10 cellular contexts compared by ENCODE assay signal in the genomic region with DNA sequence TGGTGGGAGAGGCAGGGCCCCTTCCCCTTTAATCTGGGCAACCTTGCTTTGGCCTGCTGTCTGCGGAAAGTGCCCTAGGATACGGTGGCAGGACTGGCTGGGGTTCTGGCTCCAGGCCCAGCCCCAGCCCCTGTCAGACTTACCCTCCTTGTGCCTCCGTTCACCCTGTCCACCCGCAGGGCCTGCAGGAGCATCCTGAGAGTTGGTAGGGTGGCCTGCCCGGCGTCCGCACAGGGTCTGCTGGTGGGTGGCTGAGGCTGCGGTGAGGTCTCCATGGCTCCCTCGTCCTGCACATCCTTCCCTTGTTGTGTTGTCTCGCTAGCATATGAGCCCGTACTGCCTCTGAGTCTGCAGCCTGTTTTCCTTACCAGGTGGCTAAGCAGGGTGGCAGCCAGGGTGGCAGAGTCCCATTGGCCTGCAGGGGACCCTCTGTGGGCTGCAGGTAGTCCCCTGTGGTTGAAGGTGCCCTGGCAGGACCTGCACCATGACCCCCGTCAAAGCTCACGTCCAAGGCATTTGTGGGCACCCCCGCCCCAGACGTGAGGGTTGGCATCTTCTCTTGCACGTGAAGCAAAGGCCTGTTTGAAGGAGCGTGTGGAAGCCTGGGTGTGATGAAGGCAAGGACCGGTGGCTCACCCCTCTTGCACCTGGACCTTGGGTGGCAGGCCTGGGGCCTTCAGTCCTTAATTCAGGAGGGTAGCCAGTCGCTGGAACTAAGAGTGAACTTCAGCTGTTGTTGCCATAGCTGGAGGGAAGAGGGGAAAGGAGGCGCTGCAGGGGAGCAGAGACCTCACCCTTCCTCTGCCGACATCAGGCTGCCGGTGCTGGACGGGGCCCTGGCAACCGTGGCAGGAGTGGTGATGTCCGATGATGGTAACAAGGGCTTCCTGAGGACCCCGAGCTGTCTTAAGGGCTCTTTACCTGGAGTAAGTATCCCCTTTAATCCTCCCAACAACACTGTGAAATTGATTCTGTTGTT.
DNase-seq lines count a peak whose midpoint lies in the region; ATAC-seq and TF ChIP-seq lines count a peak whose summit lies in the region.
"Had no signal": no experiment of that assay in that cellular context is flagged by ENCODE, and none has a peak within 500 bp of the region (broad histone marks: within the 10 kb centered on the region; RNA-seq: fewer than 3 reads in every experiment).

No MANE protein-coding gene starts in this region.

- H3K4me3 Mint-ChIP-seq in activated naive CD8-positive, alpha-beta T cell treated with anti-CD3 and anti-CD28 coated beads for 36 hours = peak overlapping the region; percentile 92
- peak overlapping the region in 7 of 8 donors; percentile 59 to 89 (median 69) for H3K4me3 Mint-ChIP-seq in naive B cell

- H3K9me3 ChIP-seq in left ventricle myocardium inferior (replicated peaks) (no peaks in the 10 kb centered on the region), vagina (no peaks in the 10 kb centered on the region)
- H3K9me3 ChIP-seq: Caco-2 had no signal

- peaks cover 10% of the 10 kb centered on the region for H3K36me3 Mint-ChIP-seq in activated naive CD8-positive, alpha-beta T cell treated with anti-CD3 and anti-CD28 coated beads for 36 hours
- no peaks in the 10 kb centered on the region for H3K36me3 Mint-ChIP-seq in naive B cell

- H3K27ac Mint-ChIP-seq in activated naive CD8-positive, alpha-beta T cell treated with anti-CD3 and anti-CD28 coated beads for 36 hours = peak overlapping the region; percentile 97
- H3K27ac Mint-ChIP-seq in naive B cell = peak overlapping the region; percentile 41 to 97 (median 91)

- H3K27ac ChIP-seq in left ventricle myocardium inferior (replicated peaks) = peak overlapping the region; percentile 76
- peak overlapping the region; percentile 81 for H3K27ac ChIP-seq in vagina

- no peaks in the 10 kb centered on the region for H3K27me3 Mint-ChIP-seq in activated naive CD8-positive, alpha-beta T cell treated with anti-CD3 and anti-CD28 coated beads for 36 hours
- no peaks in the 10 kb centered on the region for H3K27me3 Mint-ChIP-seq in naive B cell

- no peaks in the 10 kb centered on the region for H3K9me3 Mint-ChIP-seq in activated naive CD8-positive, alpha-beta T cell treated with anti-CD3 and anti-CD28 coated beads for 36 hours
- no peaks in the 10 kb centered on the region for H3K9me3 Mint-ChIP-seq in naive B cell

- peak overlapping the region; percentile 35 for H3K4me3 ChIP-seq in left ventricle myocardium inferior
- peak overlapping the region; percentile 1 to 30 for H3K4me3 ChIP-seq in vagina

- H3K27me3 ChIP-seq in left ventricle myocardium inferior (ENCODE audit: low read depth) (no peaks in the 10 kb centered on the region), vagina (no peaks in the 10 kb centered on the region)

- ATAC-seq in left cardiac atrium (no peak), naive B cell (ENCODE audit: low read depth in 2 of 2) (no peak)
- no peak for ATAC-seq in activated CD4-positive, CD25-positive, alpha-beta regulatory T cell treated with anti-CD3 and anti-CD28 coated beads, Interleukin-2, amount 50 U/mL, for 24 hours

- H3K36me3 ChIP-seq in left ventricle myocardium inferior = no peaks in the 10 kb centered on the region
- H3K36me3 ChIP-seq in vagina = no peaks in the 10 kb centered on the region

- TF ChIP-seq CTCF in left ventricle myocardium inferior (IDR thresholded peaks at IDR 0.05; ENCODE audit: borderline replicate concordance) (no peak), vagina (IDR thresholded peaks at IDR 0.05) (no peak)

- no peak for DNase-seq in left ventricle myocardium inferior
- no peak for DNase-seq in left cardiac atrium
- no peak for DNase-seq in activated naive CD8-positive, alpha-beta T cell treated with anti-CD3 and anti-CD28 coated beads for 36 hours
- no peak for DNase-seq in naive B cell
- DNase-seq in vagina (ENCODE audit: extremely low spot score in 2 of 2) = no peak
- no peak for DNase-seq in NCI-H1417 (lab: John Stamatoyannopoulos, UW)
- DNase-seq in ureter (ENCODE audit: low spot score) = no peak
- DNase-seq: Caco-2, MV-4-11 had no signal

- H3K4me1 ChIP-seq in left ventricle myocardium inferior (peaks cover 98% of the 10 kb centered on the region), vagina (peaks cover 100% of the 10 kb centered on the region)

- no peak for TF ChIP-seq POLR2A in vagina (IDR thresholded peaks at IDR 0.05)

- H3K4me1 Mint-ChIP-seq in activated naive CD8-positive, alpha-beta T cell treated with anti-CD3 and anti-CD28 coated beads for 36 hours = peaks cover 78% of the 10 kb centered on the region
- peaks cover 66 to 98% (median 92%) of the 10 kb centered on the region in 3 donors for H3K4me1 Mint-ChIP-seq in naive B cell

- intact Hi-C loops in left ventricle myocardium inferior (cut with micrococcal nuclease) = loop anchor here (5.0 kb wide), 1 partner anchor 58 kb away; no protein-coding TSS in a partner anchor
- intact Hi-C loops in left cardiac atrium (cut with DNase I) = loop anchor here (5.0 kb wide), 2 partner anchors 38 to 58 kb away; no protein-coding TSS in a partner anchor
- intact Hi-C loops in vagina (cut with DNase I) = loop anchor here (5.0 kb wide), 1 partner anchor 102 kb away; no protein-coding TSS in a partner anchor
